Comparison of ENCODE assay signal across 8 cellular contexts in the genomic region with DNA sequence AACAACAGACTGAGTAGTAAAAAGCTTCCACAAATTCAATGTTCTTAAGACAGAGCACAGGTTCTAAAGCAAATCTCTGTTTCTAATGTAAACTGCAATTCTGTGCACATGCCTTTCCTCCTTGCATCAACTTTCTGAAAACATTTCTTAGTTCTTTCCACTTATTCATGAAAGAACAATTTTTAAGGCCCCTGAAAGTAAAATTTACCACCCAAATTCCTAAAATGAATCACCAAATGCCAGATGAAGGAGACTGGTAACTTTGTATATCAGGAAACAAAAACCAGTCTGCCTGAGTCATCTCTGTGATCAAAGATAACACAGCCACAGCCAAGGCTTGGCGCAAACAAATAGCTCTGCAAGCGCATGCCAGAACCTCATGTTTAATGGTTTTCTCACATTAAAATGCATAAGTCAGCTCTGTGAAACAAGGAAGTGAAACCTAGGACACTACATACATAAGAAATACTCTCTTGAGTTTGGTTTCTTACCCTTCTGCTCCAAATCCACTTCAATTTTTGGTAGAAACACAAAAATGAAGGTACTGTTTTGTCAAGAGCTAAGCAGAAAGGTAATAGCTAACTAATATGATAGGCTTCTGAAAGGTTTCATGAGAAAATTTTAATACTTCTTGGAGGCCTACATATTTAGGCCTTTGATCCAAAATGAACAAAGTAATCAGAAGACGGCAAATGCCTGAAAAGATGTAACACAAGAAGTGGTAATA.
DNase-seq lines count a peak whose midpoint lies in the region; ATAC-seq and TF ChIP-seq lines count a peak whose summit lies in the region.

No MANE protein-coding gene starts in this region.

- peak; percentile 8 for DNase-seq in COLO668 (lab: John Stamatoyannopoulos, UW; ENCODE audit: unreplicated experiment)
- peak; percentile 25 for DNase-seq in T1000 (lab: John Stamatoyannopoulos, UW)
- peak; percentile 52 for DNase-seq in stimulated activated CD4-positive, alpha-beta T cell treated with anti-CD3 and anti-CD28 coated beads, Interleukin-4, amount 100 ng/mL, for 1 hour
- DNase-seq in NCI-H345 treated with DMSO at 0.1 percent for 48 hours (lab: John Stamatoyannopoulos, UW; ENCODE audit: unreplicated experiment) = no peak

- peak overlapping the region in 1 of 5 experiments; percentile 25 for H3K4me3 Mint-ChIP-seq in brain

- peaks cover 0 to 2% (median 2%) of the 10 kb centered on the region in 5 experiments for H3K9me3 Mint-ChIP-seq in brain

- no peaks in the 10 kb centered on the region for H3K27me3 Mint-ChIP-seq in brain

- no peak overlapping the region for H3K9ac ChIP-seq in HUES48 (ENCODE audit: low read depth, low read length)

- TF ChIP-seq CTCF in brain (conservative IDR thresholded peaks at IDR 0.05) = no peak

- H3K27me3 ChIP-seq in HUES48 (ENCODE audit: control insufficient read depth, insufficient read depth, low read length) (no peaks in the 10 kb centered on the region), layer of hippocampus (ENCODE audit: control insufficient read depth, insufficient read depth, low read length) (no peaks in the 10 kb centered on the region)

- peak; percentile 93 for ATAC-seq in GM21447 (IDR thresholded peaks at IDR 0.05; ENCODE audit: unreplicated experiment)

- H3K4me1 Mint-ChIP-seq in brain = peaks cover 10% of the 10 kb centered on the region

- peaks cover 23% of the 10 kb centered on the region for H3K36me3 Mint-ChIP-seq in brain

- H3K4me1 ChIP-seq in HUES48 (ENCODE audit: control insufficient read depth, insufficient read depth, low read length) = no peaks in the 10 kb centered on the region; the same call in 1 of the 2 replicates

- peak overlapping the region; percentile 24 for H3K27ac ChIP-seq in HUES48 (ENCODE audit: low read depth, low read length)
- H3K27ac ChIP-seq in layer of hippocampus (ENCODE audit: low read depth, low read length) = peak overlapping the region; percentile 5

- H3K4me3 ChIP-seq in HUES48 (ENCODE audit: low read depth, low read length) = no peak overlapping the region

- H3K9me3 ChIP-seq in HUES48 (ENCODE audit: control insufficient read depth, insufficient read depth, low read length) = no peaks in the 10 kb centered on the region

- peak overlapping the region; percentile 43 to 95 (median 76) for H3K27ac Mint-ChIP-seq in brain

- H3K36me3 ChIP-seq in HUES48 (ENCODE audit: control insufficient read depth, insufficient read depth, low read length) = no peaks in the 10 kb centered on the region; the same call in 1 of the 2 replicates
